In genomic region chr2:17918789-17919188, GRCh38 we compare ENCODE assay signal across 13 cellular contexts. TPM values are rescaled to one million over a fixed set of nuclear protein-coding genes. Genes with fewer than 3 reads are reported as not detected.
DNase-seq lines count a peak whose midpoint lies in the region; ATAC-seq and TF ChIP-seq lines count a peak whose summit lies in the region.
"Had no signal": no experiment of that assay in that cellular context is flagged by ENCODE, and none has a peak within 500 bp of the region (broad histone marks: within the 10 kb centered on the region; RNA-seq: fewer than 3 reads in every experiment).

No MANE protein-coding gene starts in this region.

- ATAC-seq in RWPE2 (ENCODE audit: low read depth) = peak; percentile 41; the same call in 1 of the 3 replicates
- no peak for ATAC-seq in GM18498 (IDR thresholded peaks at IDR 0.05; ENCODE audit: unreplicated experiment)
- ATAC-seq: activated T-cell treated with anti-CD3 and anti-CD28 coated beads, Interleukin-2, amount 50 U/mL, for 4 hours had no signal

- no peaks in the 10 kb centered on the region for H3K4me1 ChIP-seq in A673 (ENCODE audit: insufficient read depth, low read length, poor library complexity, severe bottlenecking)
- H3K4me1 ChIP-seq in RWPE2 (ENCODE audit: insufficient read depth, poor library complexity, severe bottlenecking) = no peaks in the 10 kb centered on the region

- H3K36me3 Mint-ChIP-seq in HFFc6 (ENCODE audit: low read depth) = no peaks in the 10 kb centered on the region
- no peaks in the 10 kb centered on the region for H3K36me3 Mint-ChIP-seq in activated T-helper 1 cell treated with anti-CD3 and anti-CD28 coated beads, Interleukin-12 subunit alpha, Interleukin-12 subunit beta, Interleukin-2, Interleukin-4 antibody, amounts not matched to agents 30 ng/mL and 10 ng/mL and 1 ng/mL, durations not matched to agents 14 hours and 24 hours and 36 hours (ENCODE audit: low read depth)

- H3K27me3 Mint-ChIP-seq in HFFc6 (ENCODE audit: insufficient read depth) = peaks cover 1% of the 10 kb centered on the region
- peaks cover 3% of the 10 kb centered on the region for H3K27me3 Mint-ChIP-seq in activated T-helper 1 cell treated with anti-CD3 and anti-CD28 coated beads, Interleukin-12 subunit alpha, Interleukin-12 subunit beta, Interleukin-2, Interleukin-4 antibody, amounts not matched to agents 30 ng/mL and 10 ng/mL and 1 ng/mL, durations not matched to agents 14 hours and 24 hours and 36 hours (ENCODE audit: insufficient read depth)

- H3K9me3 Mint-ChIP-seq in HFFc6 = no peaks in the 10 kb centered on the region
- H3K9me3 Mint-ChIP-seq in activated T-helper 1 cell treated with anti-CD3 and anti-CD28 coated beads, Interleukin-12 subunit alpha, Interleukin-12 subunit beta, Interleukin-2, Interleukin-4 antibody, amounts not matched to agents 30 ng/mL and 10 ng/mL and 1 ng/mL, durations not matched to agents 14 hours and 24 hours and 36 hours = no peaks in the 10 kb centered on the region
- H3K9me3 Mint-ChIP-seq: activated T-cell treated with anti-CD3 and anti-CD28 coated beads, Interleukin-2, amount 50 U/mL, for 4 hours had no signal

- H3K27me3 ChIP-seq in A673 (replicated peaks; ENCODE audit: insufficient read depth, low read depth, low read length, poor library complexity) (no peaks in the 10 kb centered on the region), RWPE2 (ENCODE audit: insufficient read depth, poor library complexity, severe bottlenecking) (no peaks in the 10 kb centered on the region), kidney epithelial cell (ENCODE audit: control insufficient read depth, insufficient read depth, low read length) (no peaks in the 10 kb centered on the region)

- H3K36me3 ChIP-seq in A673 (ENCODE audit: insufficient read depth, low read length, poor library complexity, severe bottlenecking) (no peaks in the 10 kb centered on the region), RWPE2 (ENCODE audit: low read depth) (no peaks in the 10 kb centered on the region), kidney epithelial cell (ENCODE audit: control insufficient read depth, insufficient read depth, low read length) (no peaks in the 10 kb centered on the region)

- BruUV-seq in A673 (replicated peaks; lab: Mats Ljungman, UMichigan) = no TSS peak

- no peak overlapping the region for H3K4me3 ChIP-seq in A673 (ENCODE audit: low read depth, low read length, poor library complexity, severe bottlenecking)
- no peak overlapping the region for H3K4me3 ChIP-seq in RWPE2 (ENCODE audit: severe bottlenecking)
- H3K4me3 ChIP-seq in kidney epithelial cell (ENCODE audit: low read depth, low read length) = no peak overlapping the region

- intact Hi-C loops in A673 (cut with micrococcal nuclease; ENCODE audit: unreplicated experiment) = no loop called here
- intact Hi-C loops in activated T-helper 1 cell treated with anti-CD3 and anti-CD28 coated beads, Interleukin-12 subunit alpha, Interleukin-12 subunit beta, Interleukin-2, Interleukin-4 antibody, amounts not matched to agents 30 ng/mL and 10 ng/mL and 1 ng/mL, durations not matched to agents 14 hours and 24 hours and 36 hours (cut with micrococcal nuclease) = no loop called here

- H3K27ac ChIP-seq in A673 (ENCODE audit: low read depth, low read length, poor library complexity, severe bottlenecking) = no peak overlapping the region
- no peak overlapping the region for H3K27ac ChIP-seq in RWPE2 (ENCODE audit: poor library complexity, severe bottlenecking)

- no peak overlapping the region for H3K4me3 Mint-ChIP-seq in HFFc6
- no peak overlapping the region for H3K4me3 Mint-ChIP-seq in activated T-helper 1 cell treated with anti-CD3 and anti-CD28 coated beads, Interleukin-12 subunit alpha, Interleukin-12 subunit beta, Interleukin-2, Interleukin-4 antibody, amounts not matched to agents 30 ng/mL and 10 ng/mL and 1 ng/mL, durations not matched to agents 14 hours and 24 hours and 36 hours
- H3K4me3 Mint-ChIP-seq: activated T-cell treated with anti-CD3 and anti-CD28 coated beads, Interleukin-2, amount 50 U/mL, for 4 hours had no signal

- TF ChIP-seq CTCF in A673 (conservative IDR thresholded peaks at IDR 0.05; ENCODE audit: low read depth, low read length) (peak; percentile 27; the same call in 1 of the 2 replicates), HFFc6 (IDR thresholded peaks at IDR 0.05) (0 out of 2 replicates have a peak, but pooled peaks have one; percentile 13), RWPE2 (IDR thresholded peaks at IDR 0.05; ENCODE audit: poor library complexity, severe bottlenecking) (peak; percentile 22), kidney epithelial cell (IDR thresholded peaks at IDR 0.05; ENCODE audit: insufficient read depth, low read length, poor library complexity, severe bottlenecking) (peak; percentile 14)

- H3K9me3 ChIP-seq in A673 (ENCODE audit: low read depth, low read length, poor library complexity, severe bottlenecking) (no peaks in the 10 kb centered on the region), RWPE2 (ENCODE audit: severe bottlenecking) (no peaks in the 10 kb centered on the region)

- CTCF ChIA-PET in A673 (lab: Charles Lee) = interaction anchor here (0.8 kb wide), 1 partner anchor 68 kb away, joined by 3 read pairs; no protein-coding TSS in a partner anchor

- no peak for DNase-seq in A673 (ENCODE audit: low spot score)
- no peak for DNase-seq in HFFc6
- DNase-seq in RWPE2 (ENCODE audit: low spot score) = no peak
- no peak for DNase-seq in kidney epithelial cell (ENCODE audit: low read depth)
- no peak for DNase-seq in stimulated activated CD4-positive, alpha-beta T cell treated with anti-CD3 and anti-CD28 coated beads, Interleukin-2, amount 100 ng/mL, for 24 hours
- no peak for DNase-seq in activated CD4-positive, alpha-beta T cell treated with anti-CD3 and anti-CD28 coated beads, Interleukin-2, amount 50 U/mL, for 1 hour
- DNase-seq in activated T-helper 1 cell treated with anti-CD3 and anti-CD28 coated beads, Interleukin-12 subunit alpha, Interleukin-12 subunit beta, Interleukin-2, Interleukin-4 antibody, amounts not matched to agents 30 ng/mL and 10 ng/mL and 1 ng/mL, durations not matched to agents 14 hours and 24 hours and 36 hours (ENCODE audit: low spot score) = no peak
- DNase-seq: activated T-cell treated with anti-CD3 and anti-CD28 coated beads, Interleukin-2, amount 50 U/mL, for 4 hours; AML-193; foreskin melanocyte; NCI-H526; T-helper 9 cell had no signal

- no peak overlapping the region for H3K27ac Mint-ChIP-seq in HFFc6
- H3K27ac Mint-ChIP-seq in activated T-helper 1 cell treated with anti-CD3 and anti-CD28 coated beads, Interleukin-12 subunit alpha, Interleukin-12 subunit beta, Interleukin-2, Interleukin-4 antibody, amounts not matched to agents 30 ng/mL and 10 ng/mL and 1 ng/mL, durations not matched to agents 14 hours and 24 hours and 36 hours = no peak overlapping the region

- no peaks in the 10 kb centered on the region for H3K4me1 Mint-ChIP-seq in HFFc6 (ENCODE audit: low read depth)
- no peaks in the 10 kb centered on the region for H3K4me1 Mint-ChIP-seq in activated T-helper 1 cell treated with anti-CD3 and anti-CD28 coated beads, Interleukin-12 subunit alpha, Interleukin-12 subunit beta, Interleukin-2, Interleukin-4 antibody, amounts not matched to agents 30 ng/mL and 10 ng/mL and 1 ng/mL, durations not matched to agents 14 hours and 24 hours and 36 hours (ENCODE audit: low read depth)

- POLR2A ChIA-PET in A673 (lab: Charles Lee; ENCODE audit: low non-redundant PET) = no interaction called here

RNA-seq across cellular contexts. Expression of gene KCNS3, which starts 40.3 kb away (rescaled TPM):
- total RNA-seq in A673 (2021) (12.7 and 15.8 TPM in 2 replicates), kidney epithelial cell (8.9 and 19.1 TPM in 2 replicates)
- total RNA-seq in HFFc6 (2021; fragmentation: NEBNext Ultra II Directional; extraction: Animal tissue kit (Norgen Biotek cat#: 25700)) = 1 to 10 TPM in 4 of 6 experiments, under 1 TPM in 2; 0.83 to 2.1 (median 1.3) TPM
- total RNA-seq in activated T-helper 1 cell treated with anti-CD3 and anti-CD28 coated beads, Interleukin-12 subunit alpha, Interleukin-12 subunit beta, Interleukin-2, Interleukin-4 antibody, amounts not matched to agents 30 ng/mL and 10 ng/mL and 1 ng/mL, durations not matched to agents 14 hours and 24 hours and 36 hours = 0.07 TPM in 1 of 2 replicates, not detected in the other
- total RNA-seq: activated T-cell treated with anti-CD3 and anti-CD28 coated beads, Interleukin-2, amount 50 U/mL, for 4 hours had no signal
